ENCODE assay signal across 9 cellular contexts in the genomic region with DNA sequence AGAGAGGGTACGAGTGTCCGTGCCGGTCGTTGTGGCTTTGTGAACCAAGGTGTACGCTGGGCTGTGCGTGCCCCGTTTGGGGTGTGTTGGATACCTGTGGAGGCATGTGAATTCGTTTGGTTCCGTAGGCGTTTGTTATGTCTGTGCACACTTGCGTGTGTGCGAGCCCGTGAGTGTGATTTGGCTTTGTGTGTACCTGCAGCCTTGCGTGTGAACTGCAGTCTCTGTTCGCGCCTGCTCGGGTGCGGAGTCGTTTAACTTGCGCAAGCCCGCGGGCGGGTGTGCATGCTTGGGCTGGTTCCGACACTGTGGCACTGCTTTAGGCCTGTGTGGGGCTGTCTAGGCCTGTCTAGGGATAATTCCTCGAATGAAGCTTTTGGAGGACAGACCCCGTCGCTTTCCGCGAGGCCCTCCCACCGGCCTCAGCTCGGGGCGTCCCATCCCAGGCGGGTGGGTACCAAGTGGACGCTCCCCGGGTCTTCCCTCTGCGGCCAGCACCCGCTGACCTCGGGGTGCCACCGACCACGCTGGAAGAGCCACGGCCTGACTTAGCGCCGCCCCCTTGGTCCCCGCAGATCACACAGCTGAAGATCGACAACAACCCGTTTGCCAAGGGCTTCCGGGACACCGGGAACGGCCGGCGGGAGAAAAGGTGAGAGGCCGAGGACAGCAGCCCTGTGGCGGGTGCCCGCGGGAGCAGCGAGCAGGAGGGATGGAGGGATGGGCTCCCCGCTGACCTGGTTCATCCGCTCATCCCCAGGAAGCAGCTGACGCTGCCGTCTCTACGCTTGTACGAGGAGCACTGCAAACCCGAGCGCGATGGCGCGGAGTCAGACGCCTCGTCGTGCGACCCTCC. TPM values are rescaled to one million over a fixed set of nuclear protein-coding genes. Genes with fewer than 3 reads are reported as not detected.
DNase-seq lines count a peak whose midpoint lies in the region; ATAC-seq and TF ChIP-seq lines count a peak whose summit lies in the region.
"Had no signal": no experiment of that assay in that cellular context is flagged by ENCODE, and none has a peak within 500 bp of the region (broad histone marks: within the 10 kb centered on the region; RNA-seq: fewer than 3 reads in every experiment).

No MANE protein-coding gene starts in this region.

- peaks cover 75% of the 10 kb centered on the region for H3K27me3 Mint-ChIP-seq in activated CD8-positive, alpha-beta memory T cell treated with anti-CD3 and anti-CD28 coated beads, Interleukin-2, amount 10 ng/mL, durations not matched to agents 7 days and 5 days
- peaks cover 94% of the 10 kb centered on the region for H3K27me3 Mint-ChIP-seq in brain

- TF ChIP-seq POLR2A in transverse colon (IDR thresholded peaks at IDR 0.05), result no peak

- H3K9me3 ChIP-seq in lower lobe of right lung, result no peaks in the 10 kb centered on the region
- no peaks in the 10 kb centered on the region for H3K9me3 ChIP-seq in transverse colon

- no peak for DNase-seq in activated CD8-positive, alpha-beta memory T cell treated with anti-CD3 and anti-CD28 coated beads, Interleukin-2, amount 10 ng/mL, durations not matched to agents 7 days and 5 days
- DNase-seq in activated CD8-positive, alpha-beta memory T cell treated with anti-CD3 and anti-CD28 coated beads, Interleukin-2, amount 50 U/mL, for 4 hours, result no peak
- DNase-seq in lower lobe of right lung, result peak; percentile 49
- no peak for DNase-seq in transverse colon
- DNase-seq in GM19240 (ENCODE audit: insufficient read length, low spot score), result no peak

- peak overlapping the region; percentile 24 for H3K4me3 Mint-ChIP-seq in activated CD8-positive, alpha-beta memory T cell treated with anti-CD3 and anti-CD28 coated beads, Interleukin-2, amount 10 ng/mL, durations not matched to agents 7 days and 5 days
- peak overlapping the region; percentile 30 to 83 (median 66) for H3K4me3 Mint-ChIP-seq in brain

- H3K27ac Mint-ChIP-seq in activated CD8-positive, alpha-beta memory T cell treated with anti-CD3 and anti-CD28 coated beads, Interleukin-2, amount 10 ng/mL, durations not matched to agents 7 days and 5 days, result peak overlapping the region; percentile 43
- H3K27ac Mint-ChIP-seq in brain, result peak overlapping the region in 1 of 5 experiments; percentile 74

- peaks cover 92% of the 10 kb centered on the region for H3K27me3 ChIP-seq in lower lobe of right lung (ENCODE audit: low read depth)
- peaks cover 96% of the 10 kb centered on the region for H3K27me3 ChIP-seq in transverse colon

- peak overlapping the region; percentile 89 for H3K27ac ChIP-seq in lower lobe of right lung
- H3K27ac ChIP-seq in transverse colon, result peak overlapping the region; percentile 24 to 64 (median 56)

- intact Hi-C loops in lower lobe of right lung (cut with DNase I), result no loop called here
- intact Hi-C loops in transverse colon (cut with DNase I; ENCODE audit: low total_unique reads), result no loop called here

- peaks cover 25% of the 10 kb centered on the region for H3K4me1 Mint-ChIP-seq in activated CD8-positive, alpha-beta memory T cell treated with anti-CD3 and anti-CD28 coated beads, Interleukin-2, amount 10 ng/mL, durations not matched to agents 7 days and 5 days
- H3K4me1 Mint-ChIP-seq in brain, result peaks cover 30% of the 10 kb centered on the region

- peaks cover 36% of the 10 kb centered on the region for H3K36me3 ChIP-seq in lower lobe of right lung
- H3K36me3 ChIP-seq in transverse colon, result no peaks in the 10 kb centered on the region

- H3K9me3 Mint-ChIP-seq in activated CD8-positive, alpha-beta memory T cell treated with anti-CD3 and anti-CD28 coated beads, Interleukin-2, amount 10 ng/mL, durations not matched to agents 7 days and 5 days (ENCODE audit: low read depth), result no peaks in the 10 kb centered on the region
- peaks cover 0 to 8% (median 3%) of the 10 kb centered on the region in 5 experiments for H3K9me3 Mint-ChIP-seq in brain

- 16% methylated on average over 38 of the region's 71 CpGs; no CpG with 5 or more reads in 1 of the 2 donors for WGBS in transverse colon (ENCODE audit: low coverage in 1 of 2), 2 donors

- TF ChIP-seq CTCF in brain (conservative IDR thresholded peaks at IDR 0.05) (no peak), lower lobe of right lung (IDR thresholded peaks at IDR 0.05) (no peak), transverse colon (IDR thresholded peaks at IDR 0.05) (no peak)

- H3K4me1 ChIP-seq in lower lobe of right lung, result peaks cover 50% of the 10 kb centered on the region
- H3K4me1 ChIP-seq in transverse colon, result peaks cover 17 to 50% (median 34%) of the 10 kb centered on the region in 4 donors

- in situ Hi-C loops in transverse colon (cut with MboI; ENCODE audit: low pct_ligation_motif_present in 1 of 4, low pct_unique_long_range_greater_than_20kb in 1 of 4, low sequenced_read_pairs in 3 of 4), result loop anchor here in 1 of 4 donors (25.0 kb wide), 1 partner anchor 433 kb away; no protein-coding TSS in a partner anchor

- H3K36me3 Mint-ChIP-seq in activated CD8-positive, alpha-beta memory T cell treated with anti-CD3 and anti-CD28 coated beads, Interleukin-2, amount 10 ng/mL, durations not matched to agents 7 days and 5 days, result no peaks in the 10 kb centered on the region
- no peaks in the 10 kb centered on the region for H3K36me3 Mint-ChIP-seq in brain

- ATAC-seq in activated CD8-positive, alpha-beta memory T cell treated with anti-CD3 and anti-CD28 coated beads, Interleukin-2, amount 10 ng/mL, durations not matched to agents 7 days and 5 days, result no peak
- ATAC-seq in lower lobe of right lung, result no peak
- no peak for ATAC-seq in GM21381 (IDR thresholded peaks at IDR 0.05; ENCODE audit: unreplicated experiment)
- ATAC-seq in activated CD4-positive, CD25-positive, alpha-beta regulatory T cell treated with anti-CD3 and anti-CD28 coated beads, Interleukin-2, amount 50 U/mL, for 24 hours, result no peak

- CTCF ChIA-PET in activated CD8-positive, alpha-beta memory T cell treated with anti-CD3 and anti-CD28 coated beads, Interleukin-2, amount 10 ng/mL, durations not matched to agents 7 days and 5 days (lab: Charles Lee), result no interaction called here

- peak overlapping the region; percentile 67 for H3K4me3 ChIP-seq in lower lobe of right lung
- peak overlapping the region in 2 of 4 donors; percentile 22 to 51 for H3K4me3 ChIP-seq in transverse colon

- no peak for TF ChIP-seq EP300 in transverse colon (IDR thresholded peaks at IDR 0.05; ENCODE audit: low read depth)

RNA-seq across cellular contexts. Expression of gene TBX2, which starts 4.4 kb away (rescaled TPM):
- total RNA-seq in activated CD8-positive, alpha-beta memory T cell treated with anti-CD3 and anti-CD28 coated beads, Interleukin-2, amount 10 ng/mL, durations not matched to agents 7 days and 5 days, result not detected
- polyA plus RNA-seq in brain (ENCODE audit: insufficient read depth, low read depth, low replicate concordance), result 5.5 TPM
- total RNA-seq in lower lobe of right lung (83.3 TPM), transverse colon (10 to 100 TPM in 2 of 4 donors, 1 to 10 TPM in 2; 2.6 to 13.5 (median 8.7) TPM)

RNA-seq across cellular contexts. Expression of gene TBX4, which starts 48.1 kb away (rescaled TPM):
- total RNA-seq in activated CD8-positive, alpha-beta memory T cell treated with anti-CD3 and anti-CD28 coated beads, Interleukin-2, amount 10 ng/mL, durations not matched to agents 7 days and 5 days, result not detected
- polyA plus RNA-seq in brain (ENCODE audit: insufficient read depth, low read depth, low replicate concordance), result not detected
- total RNA-seq in lower lobe of right lung, result 22.3 TPM
- total RNA-seq in transverse colon, result 1 to 10 TPM in 1 of 4 donors, not detected in 3; 2.4 TPM
- total RNA-seq: Daoy had no signal
